In genomic region chrX:134646170-134646569, GRCh38 we compare ENCODE assay signal across 37 cellular contexts. TPM values are rescaled to one million over a fixed set of nuclear protein-coding genes. Genes with fewer than 3 reads are reported as not detected.
"Had no signal": no experiment of that assay in that cellular context is flagged by ENCODE, and none has a peak within 500 bp of the region (broad histone marks: within the 10 kb centered on the region; RNA-seq: fewer than 3 reads in every experiment).

No MANE protein-coding gene starts in this region.

- DNase-seq: activated B cell treated with CpG ODN at 0.5 μM for 24 hours; activated CD4-positive, alpha-beta memory T cell treated with anti-CD3 and anti-CD28 coated beads for 36 hours; activated CD4-positive, alpha-beta T cell treated with anti-CD3 and anti-CD28 coated beads for 48 hours; activated CD8-positive, alpha-beta memory T cell treated with anti-CD3 and anti-CD28 coated beads, Interleukin-2, amount 10 ng/mL, durations not matched to agents 7 days and 5 days; activated CD8-positive, alpha-beta memory T cell treated with anti-CD3 and anti-CD28 coated beads, Interleukin-2, amount 50 U/mL, for 48 hours; activated CD8-positive, alpha-beta T cell treated with anti-CD3 and anti-CD28 coated beads, Interleukin-2, amount 10 ng/mL, durations not matched to agents 7 days and 5 days; activated gamma-delta T cell; activated naive CD4-positive, alpha-beta T cell; activated naive CD4-positive, alpha-beta T cell treated with anti-CD3 and anti-CD28 coated beads, Interleukin-2, amount 10 ng/mL, durations not matched to agents 7 days and 5 days; activated naive CD8-positive, alpha-beta T cell treated with anti-CD3 and anti-CD28 coated beads, Interleukin-2, amount 10 ng/mL, durations not matched to agents 7 days and 5 days; activated T-cell treated with anti-CD3 and anti-CD28 coated beads for 4 hours; activated T-cell treated with anti-CD3 and anti-CD28 coated beads, Interleukin-2, amount 50 U/mL, for 24 hours; activated T-cell treated with anti-CD3 and anti-CD28 coated beads, Interleukin-2, amount 50 U/mL, for 72 hours; brain microvascular endothelial cell; caudate nucleus; cortex of kidney; effector CD8-positive, alpha-beta T cell; esophagus squamous epithelium; foreskin melanocyte; heart right ventricle; T-helper 17 cell; T1000; WERI-Rb-1 had no signal

- H3K27me3 ChIP-seq: ascending aorta, brain microvascular endothelial cell, esophagus squamous epithelium, gastroesophageal sphincter, hepatocyte had no signal

- FAIRE-seq: colon, endometrium, endothelial cell of umbilical vein had no signal

- ATAC-seq: activated CD4-positive, CD25-positive, alpha-beta regulatory T cell treated with anti-CD3 and anti-CD28 coated beads, Interleukin-2, amount 50 U/mL, for 24 hours; activated CD8-positive, alpha-beta memory T cell treated with anti-CD3 and anti-CD28 coated beads, Interleukin-2, amount 10 ng/mL, durations not matched to agents 7 days and 5 days; activated CD8-positive, alpha-beta T cell treated with anti-CD3 and anti-CD28 coated beads, Interleukin-2, amount 10 ng/mL, durations not matched to agents 7 days and 5 days; activated naive CD4-positive, alpha-beta T cell treated with anti-CD3 and anti-CD28 coated beads, Interleukin-2, amount 50 U/mL, for 72 hours; activated T-cell treated with anti-CD3 and anti-CD28 coated beads, Interleukin-2, amount 50 U/mL, for 72 hours; gastroesophageal sphincter; T-helper 17 cell had no signal

- H3K4me1 ChIP-seq: ascending aorta, esophagus squamous epithelium, gastroesophageal sphincter, heart right ventricle had no signal

- H3K79me2 ChIP-seq: hepatocyte had no signal

- H2AFZ ChIP-seq: hepatocyte had no signal

- H3K27ac ChIP-seq: ascending aorta, brain microvascular endothelial cell, epithelial cell of prostate, esophagus squamous epithelium, gastroesophageal sphincter, heart right ventricle, hepatocyte, WERI-Rb-1 had no signal

- H3K4me2 ChIP-seq: hepatocyte had no signal

- H3K36me3 ChIP-seq: ascending aorta, brain microvascular endothelial cell, esophagus squamous epithelium, gastroesophageal sphincter, heart right ventricle, WERI-Rb-1 had no signal

- H3K4me3 ChIP-seq: ascending aorta, esophagus squamous epithelium, gastroesophageal sphincter, heart right ventricle, hepatocyte had no signal

- H3K9me3 ChIP-seq: ascending aorta, esophagus squamous epithelium, gastroesophageal sphincter, heart right ventricle had no signal

RNA-seq across cellular contexts. Expression of gene PLAC1, which starts 12.1 kb away (rescaled TPM):
- total RNA-seq: activated B cell treated with CpG ODN at 0.5 μM for 24 hours; activated CD8-positive, alpha-beta memory T cell treated with anti-CD3 and anti-CD28 coated beads for 36 hours; activated CD8-positive, alpha-beta memory T cell treated with anti-CD3 and anti-CD28 coated beads, Interleukin-2, amount 10 ng/mL, durations not matched to agents 7 days and 5 days; activated CD8-positive, alpha-beta T cell treated with anti-CD3 and anti-CD28 coated beads, Interleukin-2, amount 10 ng/mL, durations not matched to agents 7 days and 5 days; activated naive CD4-positive, alpha-beta T cell treated with anti-CD3 and anti-CD28 coated beads, Interleukin-2, amount 50 U/mL, for 72 hours; activated naive CD8-positive, alpha-beta T cell treated with anti-CD3 and anti-CD28 coated beads, Interleukin-2, amount 10 ng/mL, durations not matched to agents 7 days and 5 days; ascending aorta; chondrocyte; dermis microvascular lymphatic vessel endothelial cell; gastroesophageal sphincter; glomerular endothelial cell; heart right ventricle; T-helper 17 cell had no signal
- polyA plus RNA-seq: esophagus, heart right ventricle had no signal
